16 cellular contexts compared by ENCODE assay signal in genomic region chr15:50840520-50840919, GRCh38.
"Had no signal": no experiment of that assay in that cellular context is flagged by ENCODE, and none has a peak within 500 bp of the region (broad histone marks: within the 10 kb centered on the region; RNA-seq: fewer than 3 reads in every experiment).

No MANE protein-coding gene starts in this region.

- H3K9me3 Mint-ChIP-seq: activated naive CD8-positive, alpha-beta T cell treated with anti-CD3 and anti-CD28 coated beads, Interleukin-2, amount 50 U/mL, for 24 hours; natural killer cell had no signal

- H3K36me3 ChIP-seq: ascending aorta, right atrium auricular region, thyroid gland had no signal

- H3K9me3 ChIP-seq: ascending aorta, right atrium auricular region, thyroid gland had no signal

- H3K4me3 Mint-ChIP-seq: activated CD8-positive, alpha-beta memory T cell treated with anti-CD3 and anti-CD28 coated beads, Interleukin-2, amount 10 ng/mL, durations not matched to agents 7 days and 5 days; activated naive CD4-positive, alpha-beta T cell treated with anti-CD3 and anti-CD28 coated beads for 36 hours; activated naive CD8-positive, alpha-beta T cell treated with anti-CD3 and anti-CD28 coated beads, Interleukin-2, amount 50 U/mL, for 24 hours; natural killer cell; stimulated activated naive B cell treated with anti-CD40 and anti-IgM and Interleukin-4, amounts not matched to agents 10 μg/mL and 1 μg/mL and 100 μg/mL, for 72 hours had no signal

- DNase-seq: activated CD8-positive, alpha-beta memory T cell treated with anti-CD3 and anti-CD28 coated beads, Interleukin-2, amount 10 ng/mL, durations not matched to agents 7 days and 5 days; activated naive CD4-positive, alpha-beta T cell treated with anti-CD3 and anti-CD28 coated beads for 36 hours; activated naive CD8-positive, alpha-beta T cell treated with anti-CD3 and anti-CD28 coated beads, Interleukin-2, amount 50 U/mL, for 24 hours; activated T-cell treated with anti-CD3 and anti-CD28 coated beads, Interleukin-2, amount 50 U/mL, for 1 hour; dermis blood vessel endothelial cell; natural killer cell; occipital lobe; stimulated activated CD4-positive, alpha-beta T cell treated with anti-CD3 and anti-CD28 coated beads, Interleukin-15, amount 100 ng/mL, for 24 hours; stimulated activated CD4-positive, alpha-beta T cell treated with anti-CD3 and anti-CD28 coated beads, Interleukin-4, amount 100 ng/mL, for 1 hour; stimulated activated naive B cell treated with anti-CD40 and anti-IgM and Interleukin-4, amounts not matched to agents 10 μg/mL and 1 μg/mL and 100 μg/mL, for 72 hours; thyroid gland had no signal

- H3K27me3 ChIP-seq: ascending aorta, right atrium auricular region, thyroid gland had no signal

- H3K4me1 ChIP-seq: ascending aorta, right atrium auricular region, thyroid gland had no signal

- H3K27me3 Mint-ChIP-seq: progenitor cell of endocrine pancreas had no signal

- H3K4me1 Mint-ChIP-seq: activated CD8-positive, alpha-beta memory T cell treated with anti-CD3 and anti-CD28 coated beads, Interleukin-2, amount 10 ng/mL, durations not matched to agents 7 days and 5 days; activated naive CD8-positive, alpha-beta T cell treated with anti-CD3 and anti-CD28 coated beads, Interleukin-2, amount 50 U/mL, for 24 hours; natural killer cell; stimulated activated naive B cell treated with anti-CD40 and anti-IgM and Interleukin-4, amounts not matched to agents 10 μg/mL and 1 μg/mL and 100 μg/mL, for 72 hours had no signal

- H3K27ac Mint-ChIP-seq: activated CD8-positive, alpha-beta memory T cell treated with anti-CD3 and anti-CD28 coated beads, Interleukin-2, amount 10 ng/mL, durations not matched to agents 7 days and 5 days; activated naive CD4-positive, alpha-beta T cell treated with anti-CD3 and anti-CD28 coated beads for 36 hours; activated naive CD8-positive, alpha-beta T cell treated with anti-CD3 and anti-CD28 coated beads, Interleukin-2, amount 50 U/mL, for 24 hours; activated T-helper 2 cell treated with anti-CD3 and anti-CD28 coated beads, Interferon-gamma antibody, Interleukin-2, Interleukin-4, amounts not matched to agents 10 μg/mL and 5 μg/mL and 100 μg/mL, durations not matched to agents 14 hours and 24 hours and 36 hours; natural killer cell; progenitor cell of endocrine pancreas; stimulated activated naive B cell treated with anti-CD40 and anti-IgM and Interleukin-4, amounts not matched to agents 10 μg/mL and 1 μg/mL and 100 μg/mL, for 72 hours had no signal

- H3K36me3 Mint-ChIP-seq: activated CD8-positive, alpha-beta memory T cell treated with anti-CD3 and anti-CD28 coated beads, Interleukin-2, amount 10 ng/mL, durations not matched to agents 7 days and 5 days; natural killer cell; stimulated activated naive B cell treated with anti-CD40 and anti-IgM and Interleukin-4, amounts not matched to agents 10 μg/mL and 1 μg/mL and 100 μg/mL, for 72 hours had no signal

- ATAC-seq: activated CD8-positive, alpha-beta memory T cell treated with anti-CD3 and anti-CD28 coated beads, Interleukin-2, amount 10 ng/mL, durations not matched to agents 7 days and 5 days; activated naive CD8-positive, alpha-beta T cell treated with anti-CD3 and anti-CD28 coated beads, Interleukin-2, amount 50 U/mL, for 24 hours; natural killer cell; stimulated activated naive B cell treated with anti-CD40 and anti-IgM and Interleukin-4, amounts not matched to agents 10 μg/mL and 1 μg/mL and 100 μg/mL, for 72 hours had no signal

- H3K4me3 ChIP-seq: ascending aorta, right atrium auricular region, skin epidermis, thyroid gland had no signal

- H3K27ac ChIP-seq: ascending aorta, right atrium auricular region, skin epidermis, thyroid gland had no signal
